8 cellular contexts compared by ENCODE assay signal in genomic region chr11:123111465-123111864, GRCh38. TPM values are rescaled to one million over a fixed set of nuclear protein-coding genes. Genes with fewer than 3 reads are reported as not detected.
DNase-seq lines count a peak whose midpoint lies in the region; ATAC-seq and TF ChIP-seq lines count a peak whose summit lies in the region.

No MANE protein-coding gene starts in this region.

- H3K79me1 ChIP-seq in neuronal stem cell (ENCODE audit: low read depth, low read length) = no peaks in the 10 kb centered on the region

- H2BK120ac ChIP-seq in neuronal stem cell (ENCODE audit: low read depth, low read length) = no peak overlapping the region

- H4K91ac ChIP-seq in neuronal stem cell (ENCODE audit: low read depth, low read length, poor library complexity) = no peak overlapping the region

- ATAC-seq in GM18505 (IDR thresholded peaks at IDR 0.05; ENCODE audit: unreplicated experiment) (no peak), GM18498 (IDR thresholded peaks at IDR 0.05; ENCODE audit: unreplicated experiment) (no peak)

- no peak overlapping the region for H2AK5ac ChIP-seq in neuronal stem cell (ENCODE audit: low read depth, low read length)

- H3K14ac ChIP-seq in neuronal stem cell (ENCODE audit: low read length) = no peak overlapping the region

- no CpG with 5 or more reads among the region's 4 CpGs for WGBS in neuronal stem cell (ENCODE audit: extremely low coverage in 2 of 2, insufficient read length in 2 of 2, insufficient replicate concordance in 1 of 2), 2 donors

- H2BK12ac ChIP-seq in neuronal stem cell (ENCODE audit: low read length) = no peak overlapping the region

- no peak overlapping the region for H2BK5ac ChIP-seq in neuronal stem cell (ENCODE audit: low read length)

- DNase-seq in NCI-H2081 (lab: John Stamatoyannopoulos, UW) = peak; percentile 65 to 69
- DNase-seq in NCI-H2081 treated with DMSO at 0.1 percent for 48 hours (lab: John Stamatoyannopoulos, UW) = no peak
- DNase-seq in MV-4-11 (lab: John Stamatoyannopoulos, UW) = peak; percentile 20
- peak; percentile 60 for DNase-seq in SKM-1 (lab: John Stamatoyannopoulos, UW; ENCODE audit: unreplicated experiment)
- DNase-seq in fibroblast of peridontal ligament (ENCODE audit: extremely low read depth) = peak; percentile 66
- peak; percentile 39 for DNase-seq in neuronal stem cell (ENCODE audit: low spot score)

- H3K27ac ChIP-seq in neuronal stem cell (replicated peaks; ENCODE audit: low read length) = no peak overlapping the region

- no peak overlapping the region for H3K23ac ChIP-seq in neuronal stem cell (ENCODE audit: low read depth, low read length, poor library complexity)

- H3K9ac ChIP-seq in neuronal stem cell (ENCODE audit: low read depth, low read length, poor library complexity) = no peak overlapping the region

- H2AFZ ChIP-seq in neuronal stem cell (ENCODE audit: low read length) = no peak overlapping the region

- no peaks in the 10 kb centered on the region for H3K36me3 ChIP-seq in neuronal stem cell (replicated peaks in 1 of 2; ENCODE audit: control insufficient read depth in 2 of 2, insufficient read depth in 2 of 2, low read length in 2 of 2)

- H3K4me2 ChIP-seq in neuronal stem cell (ENCODE audit: insufficient read depth, low read length, poor library complexity, severe bottlenecking) = no peak overlapping the region

- no peak overlapping the region for H3K4ac ChIP-seq in neuronal stem cell (ENCODE audit: low read length)

- H2BK15ac ChIP-seq in neuronal stem cell (ENCODE audit: low read length) = no peak overlapping the region

- TF ChIP-seq POLR2A in GM18505 (IDR thresholded peaks at IDR 0.05; ENCODE audit: borderline replicate concordance, extremely low read depth, insufficient read depth, insufficient read length) = no peak

- H3K9me3 ChIP-seq in neuronal stem cell (replicated peaks in 1 of 2; ENCODE audit: control insufficient read depth in 2 of 2, insufficient read depth in 1 of 2, low read depth in 1 of 2, low read length in 2 of 2) = peaks cover 0 to 7% of the 10 kb centered on the region in 2 donors

- no peak overlapping the region for H3K4me3 ChIP-seq in neuronal stem cell (ENCODE audit: low read length in 2 of 2)

- H4K8ac ChIP-seq in neuronal stem cell (ENCODE audit: low read depth, low read length) = no peak overlapping the region

- no peak overlapping the region for H3K18ac ChIP-seq in neuronal stem cell (ENCODE audit: low read length)

- H3K27me3 ChIP-seq in neuronal stem cell (ENCODE audit: control insufficient read depth in 3 of 3, insufficient read depth in 3 of 3, low read depth in 1 of 3, low read length in 3 of 3) = peaks cover 0 to 9% (median 0%) of the 10 kb centered on the region in 3 experiments

- peaks cover 0 to 2% of the 10 kb centered on the region in 2 donors for H3K4me1 ChIP-seq in neuronal stem cell (ENCODE audit: control insufficient read depth in 2 of 2, insufficient read depth in 1 of 2, low read depth in 1 of 2, low read length in 2 of 2)

RNA-seq across cellular contexts. Expression of gene HSPA8, which starts 49.5 kb away (rescaled TPM):
- 406 TPM for polyA plus RNA-seq in neuronal stem cell (2013, experiment 1 of 2)
- polyA plus RNA-seq in neuronal stem cell (2013, experiment 2 of 2) = 401 TPM
